ENCODE assay signal across 20 cellular contexts in genomic region chr1:232369451-232369850, GRCh38.
"Had no signal": no experiment of that assay in that cellular context is flagged by ENCODE, and none has a peak within 500 bp of the region (broad histone marks: within the 10 kb centered on the region; RNA-seq: fewer than 3 reads in every experiment).

No MANE protein-coding gene starts in this region.

- H3K36me3 Mint-ChIP-seq: naive thymus-derived CD4-positive, alpha-beta T cell; neural progenitor cell; stimulated activated naive B cell treated with anti-CD40 and anti-IgM and Interleukin-4, amounts not matched to agents 10 μg/mL and 1 μg/mL and 100 μg/mL, for 72 hours had no signal

- FAIRE-seq: keratinocyte, small intestine had no signal

- H3K9me3 ChIP-seq: esophagus squamous epithelium, left lung, thoracic aorta, upper lobe of right lung had no signal

- H3K27ac ChIP-seq: esophagus squamous epithelium, left lung, neural progenitor cell, thoracic aorta, upper lobe of right lung had no signal

- H3K4me3 Mint-ChIP-seq: activated CD4-positive, alpha-beta T cell treated with anti-CD3 and anti-CD28 coated beads, Interleukin-2, amount 10 ng/mL, durations not matched to agents 24 days and 14 days; activated CD8-positive, alpha-beta T cell treated with anti-CD3 and anti-CD28 coated beads for 36 hours; activated naive CD4-positive, alpha-beta T cell treated with anti-CD3 and anti-CD28 coated beads for 36 hours; activated T-cell treated with anti-CD3 and anti-CD28 coated beads, Interleukin-2, amount 50 U/mL, for 24 hours; naive thymus-derived CD4-positive, alpha-beta T cell; neural progenitor cell; stimulated activated naive B cell treated with anti-CD40 and anti-IgM and Interleukin-4, amounts not matched to agents 10 μg/mL and 1 μg/mL and 100 μg/mL, for 72 hours; T-helper 1 cell treated with Interleukin-12 subunit alpha and Interleukin-12 subunit beta and Interleukin-4 antibody, amounts not matched to agents 30 μg/mL and 1 μg/mL, for 36 hours had no signal

- H3K4me3 ChIP-seq: esophagus squamous epithelium, left lung, neural progenitor cell, thoracic aorta, upper lobe of right lung had no signal

- H3K27ac Mint-ChIP-seq: activated CD4-positive, alpha-beta T cell treated with anti-CD3 and anti-CD28 coated beads, Interleukin-2, amount 10 ng/mL, durations not matched to agents 24 days and 14 days; activated CD8-positive, alpha-beta T cell treated with anti-CD3 and anti-CD28 coated beads for 36 hours; activated naive CD4-positive, alpha-beta T cell treated with anti-CD3 and anti-CD28 coated beads for 36 hours; activated T-cell treated with anti-CD3 and anti-CD28 coated beads, Interleukin-2, amount 50 U/mL, for 24 hours; activated T-helper 2 cell treated with anti-CD3 and anti-CD28 coated beads, Interferon-gamma antibody, Interleukin-2, Interleukin-4, amounts not matched to agents 10 μg/mL and 5 μg/mL and 100 μg/mL, durations not matched to agents 14 hours and 24 hours and 36 hours; naive thymus-derived CD4-positive, alpha-beta T cell; neural progenitor cell; progenitor cell of endocrine pancreas; stimulated activated naive B cell treated with anti-CD40 and anti-IgM and Interleukin-4, amounts not matched to agents 10 μg/mL and 1 μg/mL and 100 μg/mL, for 72 hours; T-helper 1 cell treated with Interleukin-12 subunit alpha and Interleukin-12 subunit beta and Interleukin-4 antibody, amounts not matched to agents 30 μg/mL and 1 μg/mL, for 36 hours had no signal

- H3K9ac ChIP-seq: neural progenitor cell had no signal

- DNase-seq: activated CD4-positive, alpha-beta T cell treated with anti-CD3 and anti-CD28 coated beads, Interleukin-2, amount 10 ng/mL, durations not matched to agents 24 days and 14 days; activated CD8-positive, alpha-beta T cell treated with anti-CD3 and anti-CD28 coated beads for 36 hours; activated naive CD4-positive, alpha-beta T cell treated with anti-CD3 and anti-CD28 coated beads for 36 hours; activated T-cell treated with anti-CD3 and anti-CD28 coated beads, Interleukin-2, amount 50 U/mL, for 24 hours; cerebellar nuclear complex; effector CD4-positive, alpha-beta T cell; esophagus squamous epithelium; hypothalamus; left lung; naive thymus-derived CD4-positive, alpha-beta T cell; small intestine; stimulated activated CD4-positive, alpha-beta T cell treated with anti-CD3 and anti-CD28 coated beads, Interleukin-4, amount 100 ng/mL, for 4 hours; stimulated activated naive B cell treated with anti-CD40 and anti-IgM and Interleukin-4, amounts not matched to agents 10 μg/mL and 1 μg/mL and 100 μg/mL, for 72 hours; upper lobe of right lung had no signal

- H3K9me3 Mint-ChIP-seq: activated CD4-positive, alpha-beta T cell treated with anti-CD3 and anti-CD28 coated beads, Interleukin-2, amount 10 ng/mL, durations not matched to agents 24 days and 14 days; activated CD8-positive, alpha-beta T cell treated with anti-CD3 and anti-CD28 coated beads for 36 hours; activated naive CD4-positive, alpha-beta T cell treated with anti-CD3 and anti-CD28 coated beads for 36 hours; activated T-cell treated with anti-CD3 and anti-CD28 coated beads, Interleukin-2, amount 50 U/mL, for 24 hours; activated T-helper 2 cell treated with anti-CD3 and anti-CD28 coated beads, Interferon-gamma antibody, Interleukin-2, Interleukin-4, amounts not matched to agents 10 μg/mL and 5 μg/mL and 100 μg/mL, durations not matched to agents 14 hours and 24 hours and 36 hours; neural progenitor cell; stimulated activated naive B cell treated with anti-CD40 and anti-IgM and Interleukin-4, amounts not matched to agents 10 μg/mL and 1 μg/mL and 100 μg/mL, for 72 hours; T-helper 1 cell treated with Interleukin-12 subunit alpha and Interleukin-12 subunit beta and Interleukin-4 antibody, amounts not matched to agents 30 μg/mL and 1 μg/mL, for 36 hours had no signal

- H3K4me1 ChIP-seq: esophagus squamous epithelium, left lung, neural progenitor cell, upper lobe of right lung had no signal

- H2AFZ ChIP-seq: neural progenitor cell had no signal

- H3K36me3 ChIP-seq: esophagus squamous epithelium, left lung, neural progenitor cell, thoracic aorta, upper lobe of right lung had no signal

- H3K4me1 Mint-ChIP-seq: activated CD4-positive, alpha-beta T cell treated with anti-CD3 and anti-CD28 coated beads, Interleukin-2, amount 10 ng/mL, durations not matched to agents 24 days and 14 days; naive thymus-derived CD4-positive, alpha-beta T cell; stimulated activated naive B cell treated with anti-CD40 and anti-IgM and Interleukin-4, amounts not matched to agents 10 μg/mL and 1 μg/mL and 100 μg/mL, for 72 hours had no signal

- ATAC-seq: activated CD8-positive, alpha-beta T cell treated with anti-CD3 and anti-CD28 coated beads for 36 hours; left lung; naive thymus-derived CD4-positive, alpha-beta T cell; stimulated activated naive B cell treated with anti-CD40 and anti-IgM and Interleukin-4, amounts not matched to agents 10 μg/mL and 1 μg/mL and 100 μg/mL, for 72 hours; upper lobe of right lung had no signal

- H3K27me3 ChIP-seq: esophagus squamous epithelium, left lung, neural progenitor cell, upper lobe of right lung had no signal

- H3K27me3 Mint-ChIP-seq: activated CD4-positive, alpha-beta T cell treated with anti-CD3 and anti-CD28 coated beads, Interleukin-2, amount 10 ng/mL, durations not matched to agents 24 days and 14 days; activated CD8-positive, alpha-beta T cell treated with anti-CD3 and anti-CD28 coated beads for 36 hours; activated T-cell treated with anti-CD3 and anti-CD28 coated beads, Interleukin-2, amount 50 U/mL, for 24 hours; stimulated activated naive B cell treated with anti-CD40 and anti-IgM and Interleukin-4, amounts not matched to agents 10 μg/mL and 1 μg/mL and 100 μg/mL, for 72 hours had no signal

- H3K4me2 ChIP-seq: neural progenitor cell had no signal
